Comparison of ENCODE assay signal across 7 cellular contexts in the genomic region with DNA sequence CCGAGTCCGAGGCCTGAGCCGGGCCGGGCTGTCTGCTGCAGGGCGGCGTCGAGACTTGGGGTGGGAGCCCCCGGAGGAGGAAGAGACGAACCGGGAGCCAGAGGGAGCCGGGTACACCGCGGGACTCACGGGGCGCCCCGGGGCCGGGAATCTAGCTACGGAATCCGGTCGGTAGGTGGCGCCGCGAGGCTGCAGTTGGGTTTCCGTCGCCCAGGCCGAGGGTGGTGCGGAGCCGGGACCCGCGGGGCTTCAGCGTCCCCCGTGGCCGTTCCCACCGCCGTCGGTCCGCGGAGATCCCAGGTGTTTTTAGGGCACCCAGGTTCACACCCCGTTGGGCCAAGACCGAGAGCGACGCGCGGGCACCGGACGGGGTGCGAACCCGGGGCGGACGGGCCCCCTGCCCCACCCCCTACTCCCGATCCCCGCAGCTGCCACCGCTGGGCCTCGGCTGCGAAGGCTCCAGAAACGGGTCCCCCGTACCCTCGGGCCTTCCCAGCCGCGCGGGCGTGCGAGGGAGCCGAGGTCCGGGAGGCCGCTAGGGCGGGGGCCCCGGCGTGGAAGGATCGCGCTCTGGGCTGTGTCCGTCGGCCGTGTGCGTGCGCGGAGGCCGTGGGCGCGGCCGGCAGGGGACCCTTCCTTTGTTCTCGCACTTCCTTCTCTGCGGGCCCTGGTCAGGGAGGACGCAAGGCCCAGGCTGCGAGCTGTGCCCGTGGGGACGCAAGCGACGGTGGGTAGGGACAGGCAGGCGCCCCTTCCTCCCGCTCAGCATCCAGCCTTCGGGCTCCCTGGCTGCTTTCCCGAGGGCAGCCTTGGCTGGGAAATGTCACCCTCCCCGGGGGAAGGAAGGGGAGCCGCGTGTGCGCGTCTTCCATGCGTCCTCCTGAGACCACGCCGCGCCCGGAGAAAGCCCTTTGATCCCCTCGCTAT.
DNase-seq lines count a peak whose midpoint lies in the region; ATAC-seq, FAIRE-seq and TF ChIP-seq lines count a peak whose summit lies in the region.

No MANE protein-coding gene starts in this region.

- TF ChIP-seq POLR2A in GM12891 (IDR thresholded peaks at IDR 0.05; ENCODE audit: low read depth, low read length) (no peak), erythroblast (IDR thresholded peaks at IDR 0.05; ENCODE audit: low read length) (no peak)

- FAIRE-seq in GM12891 (lab: Jason Lieb, UNC), result peak; percentile 72

- DNase-seq in GM12891 (ENCODE audit: insufficient read length, low spot score) (peak; percentile 97), NOMO-1 (lab: John Stamatoyannopoulos, UW; ENCODE audit: unreplicated experiment in 2 of 2) (peak; percentile 38 to 44), activated T-cell treated with anti-CD3 and anti-CD28 coated beads for 1 hour (ENCODE audit: low read depth) (peak; percentile 76), erythroblast (lab: John Stamatoyannopoulos, UW) (peak; percentile 70 to 85), mucosa of gallbladder (ENCODE audit: low spot score) (peak; percentile 71)
- peak; percentile 47 to 52 for DNase-seq in stimulated activated CD8-positive, alpha-beta memory T cell treated with anti-CD3 and anti-CD28 coated beads, Interleukin-4, amount 100 ng/mL, for 1 hour (ENCODE audit: low read depth in 2 of 2, low spot score in 1 of 2)

- ATAC-seq in HG03439 (IDR thresholded peaks at IDR 0.05; ENCODE audit: unreplicated experiment), result peak; percentile 73

TF ChIP-seq in GM12891, 5 proteins besides CTCF, POLR2A, EP300 and RAD21:
- TF ChIP-seq POLR2AphosphoS5 (IDR thresholded peaks at IDR 0.05; ENCODE audit: low read depth, low read length) (no peak), TAF1 (IDR thresholded peaks at IDR 0.05; ENCODE audit: low read depth, low read length) (no peak), POU2F2 (IDR thresholded peaks at IDR 0.05; ENCODE audit: low read depth, low read length) (no peak), PAX5 (IDR thresholded peaks at IDR 0.05; ENCODE audit: insufficient read depth, low read length, severe bottlenecking) (no peak), SPI1 (IDR thresholded peaks at IDR 0.05; ENCODE audit: low read depth, low read length) (0 out of 2 replicates have a peak, but pooled peaks have one; percentile 25)

Comparison
In these comparisons a context has a peak if more than half of its experiments do, and no peak if none do; other contexts are left out.
1. Peak in every context shown above with its lines: DNase-seq and ATAC-seq.
2. DNase-seq: peak in every context shown above with its lines; median percentile 97 in GM12891; 78 in erythroblast; 76 in activated T-cell treated with anti-CD3 and anti-CD28 coated beads for 1 hour; 71 in mucosa of gallbladder; 50 in stimulated activated CD8-positive, alpha-beta memory T cell treated with anti-CD3 and anti-CD28 coated beads, Interleukin-4, amount 100 ng/mL, for 1 hour; 41 in NOMO-1.